Comparison of ENCODE assay signal across 1 cellular context in the genomic region with DNA sequence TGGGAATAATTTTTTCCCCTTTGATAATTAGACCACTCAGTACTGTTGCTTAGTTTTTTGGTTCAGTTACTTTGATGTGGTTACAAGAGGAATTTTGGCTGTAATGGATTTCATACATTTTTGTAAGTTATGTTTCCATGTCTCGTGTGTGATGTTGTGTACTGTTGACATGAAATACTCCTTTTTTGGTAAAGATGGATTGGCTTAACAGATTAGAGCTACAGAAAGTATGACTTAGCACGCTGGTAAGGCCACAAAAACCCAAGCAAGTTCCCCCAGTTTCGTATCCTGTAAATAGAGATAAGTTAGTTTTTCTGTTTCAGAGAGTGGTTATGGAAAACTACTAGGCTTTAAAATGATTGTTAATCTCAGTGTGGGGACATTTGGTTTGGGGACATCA.
A peak's percentile ranks its signal among the peaks of the same experiment; 100 is the strongest.
TF ChIP-seq lines count a peak whose summit lies in the region.

No MANE protein-coding gene starts in this region.

TF ChIP-seq in GM12878, 131 proteins besides CTCF, POLR2A, EP300 and RAD21 (continued from another document):
- TF ChIP-seq, protein P1, sequence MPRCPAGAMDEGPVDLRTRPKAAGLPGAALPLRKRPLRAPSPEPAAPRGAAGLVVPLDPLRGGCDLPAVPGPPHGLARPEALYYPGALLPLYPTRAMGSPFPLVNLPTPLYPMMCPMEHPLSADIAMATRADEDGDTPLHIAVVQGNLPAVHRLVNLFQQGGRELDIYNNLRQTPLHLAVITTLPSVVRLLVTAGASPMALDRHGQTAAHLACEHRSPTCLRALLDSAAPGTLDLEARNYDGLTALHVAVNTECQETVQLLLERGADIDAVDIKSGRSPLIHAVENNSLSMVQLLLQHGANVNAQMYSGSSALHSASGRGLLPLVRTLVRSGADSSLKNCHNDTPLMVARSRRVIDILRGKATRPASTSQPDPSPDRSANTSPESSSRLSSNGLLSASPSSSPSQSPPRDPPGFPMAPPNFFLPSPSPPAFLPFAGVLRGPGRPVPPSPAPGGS (IDR thresholded peaks at IDR 0.05; ENCODE audit: borderline replicate concordance, insufficient read depth, low read depth, low read length, poor library complexity, severe bottlenecking), result no peak
- TF ChIP-seq FOXM1 (IDR thresholded peaks at IDR 0.05; ENCODE audit: low read depth, low read length), result peak; percentile 45; the same call in 1 of the 2 replicates
